In the genomic region with DNA sequence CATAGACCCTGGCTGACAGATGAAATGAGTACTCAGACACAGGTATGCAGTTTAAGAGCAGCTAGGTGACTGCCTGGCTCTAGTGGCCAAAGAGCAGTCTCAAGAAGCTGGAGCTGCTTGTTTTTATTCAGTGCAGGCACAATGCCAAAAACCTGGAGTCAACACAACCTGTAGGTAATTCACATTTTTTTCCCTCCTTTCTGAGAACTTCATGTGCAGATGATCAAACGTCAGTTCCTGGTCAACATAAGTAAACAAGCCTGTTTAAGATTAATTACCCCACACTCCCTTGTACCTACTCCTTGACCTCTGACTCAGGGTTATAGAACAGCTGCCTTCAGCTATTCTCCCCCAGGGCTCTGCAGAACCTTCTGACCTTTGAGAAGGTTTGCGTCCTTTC, we compare ENCODE assay signal across 21 cellular contexts.
"Had no signal": no experiment of that assay in that cellular context is flagged by ENCODE, and none has a peak within 500 bp of the region (broad histone marks: within the 10 kb centered on the region; RNA-seq: fewer than 3 reads in every experiment).

No MANE protein-coding gene starts in this region.

- H3K9me3 ChIP-seq: breast epithelium, esophagus squamous epithelium, prostate gland, sigmoid colon had no signal

- H3K4me3 Mint-ChIP-seq: activated CD4-positive, alpha-beta memory T cell treated with anti-CD3 and anti-CD28 coated beads for 36 hours; activated naive CD8-positive, alpha-beta T cell treated with anti-CD3 and anti-CD28 coated beads for 36 hours; memory B cell; natural killer cell treated with Interleukin-12 subunit alpha and Interleukin-12 subunit beta and Interleukin-15 and Interleukin-18, amount 100 ng/mL, for 72 hours; T-helper 2 cell treated with Interferon-gamma antibody and Interleukin-4, amounts not matched to agents 5 μg/mL and 100 μg/mL, for 36 hours; type B pancreatic cell had no signal

- DNase-seq: activated CD4-positive, alpha-beta memory T cell treated with anti-CD3 and anti-CD28 coated beads for 36 hours; activated CD4-positive, CD25-positive, alpha-beta regulatory T cell treated with anti-CD3 and anti-CD28 coated beads, Interleukin-2, amount 50 U/mL, for 72 hours; activated gamma-delta T cell treated with Interleukin-2 at 50 U/mL for 16 hours; activated naive CD8-positive, alpha-beta T cell treated with anti-CD3 and anti-CD28 coated beads for 36 hours; activated T-cell treated with anti-CD3 and anti-CD28 coated beads, Interleukin-2, amount 50 U/mL, for 48 hours; aorta; dorsolateral prefrontal cortex; esophagus squamous epithelium; foreskin keratinocyte; head of caudate nucleus; islet precursor cell; sigmoid colon; stimulated activated CD4-positive, alpha-beta T cell treated with anti-CD3 and anti-CD28 coated beads, Interleukin-12 subunit alpha, Interleukin-12 subunit beta, amount 100 ng/mL, for 4 hours; stimulated activated naive CD4-positive, alpha-beta T cell; substantia nigra had no signal

- H3K27ac Mint-ChIP-seq: activated CD4-positive, alpha-beta memory T cell treated with anti-CD3 and anti-CD28 coated beads for 36 hours; activated naive CD8-positive, alpha-beta T cell treated with anti-CD3 and anti-CD28 coated beads for 36 hours; memory B cell; natural killer cell treated with Interleukin-12 subunit alpha and Interleukin-12 subunit beta and Interleukin-15 and Interleukin-18, amount 100 ng/mL, for 72 hours; T-helper 2 cell treated with Interferon-gamma antibody and Interleukin-4, amounts not matched to agents 5 μg/mL and 100 μg/mL, for 36 hours; type B pancreatic cell had no signal

- H3K27me3 Mint-ChIP-seq: type B pancreatic cell had no signal

- H3K4me3 ChIP-seq: breast epithelium, dorsolateral prefrontal cortex, esophagus squamous epithelium, prostate gland, sigmoid colon had no signal

- H3K36me3 ChIP-seq: breast epithelium, esophagus squamous epithelium, prostate gland, sigmoid colon had no signal

- H3K36me3 Mint-ChIP-seq: activated CD4-positive, alpha-beta memory T cell treated with anti-CD3 and anti-CD28 coated beads for 36 hours; memory B cell; type B pancreatic cell had no signal

- H3K27ac ChIP-seq: breast epithelium, dorsolateral prefrontal cortex, foreskin keratinocyte, prostate gland, sigmoid colon had no signal

- H3K9me3 Mint-ChIP-seq: activated CD4-positive, alpha-beta memory T cell treated with anti-CD3 and anti-CD28 coated beads for 36 hours; activated naive CD8-positive, alpha-beta T cell treated with anti-CD3 and anti-CD28 coated beads for 36 hours; memory B cell; natural killer cell treated with Interleukin-12 subunit alpha and Interleukin-12 subunit beta and Interleukin-15 and Interleukin-18, amount 100 ng/mL, for 72 hours; T-helper 2 cell treated with Interferon-gamma antibody and Interleukin-4, amounts not matched to agents 5 μg/mL and 100 μg/mL, for 36 hours; type B pancreatic cell had no signal

- H3K4me1 Mint-ChIP-seq: activated naive CD8-positive, alpha-beta T cell treated with anti-CD3 and anti-CD28 coated beads for 36 hours; memory B cell had no signal

- H3K27me3 ChIP-seq: breast epithelium, foreskin keratinocyte, sigmoid colon had no signal

- H3K4me1 ChIP-seq: breast epithelium, foreskin keratinocyte, prostate gland, sigmoid colon had no signal
